In genomic region chr19:33303791-33304759, GRCh38 we compare ENCODE assay signal across 9 cellular contexts. TPM values are rescaled to one million over a fixed set of nuclear protein-coding genes. Genes with fewer than 3 reads are reported as not detected.
A peak's percentile ranks its signal among the peaks of the same experiment; 100 is the strongest.
DNase-seq lines count a peak whose midpoint lies in the region; ATAC-seq, FAIRE-seq and TF ChIP-seq lines count a peak whose summit lies in the region.
"Had no signal": no experiment of that assay in that cellular context is flagged by ENCODE, and none has a peak within 500 bp of the region (broad histone marks: within the 10 kb centered on the region; RNA-seq: fewer than 3 reads in every experiment).

No MANE protein-coding gene starts in this region.

- DNase-seq in Right ventricle myocardium superior = no peak
- no peak for DNase-seq in Right ventricle myocardium inferior (ENCODE audit: missing footprints)
- no peak for DNase-seq in epithelial cell of esophagus (ENCODE audit: low read depth)
- DNase-seq in vagina (ENCODE audit: extremely low spot score in 2 of 2) = peak in 1 of 2 donors; percentile 87
- no peak for DNase-seq in activated CD8-positive, alpha-beta T cell treated with anti-CD3 and anti-CD28 coated beads, Interleukin-2, amount 10 ng/mL, durations not matched to agents 7 days and 5 days
- no peak for DNase-seq in GM19240 (ENCODE audit: insufficient read length, low spot score)
- no peak for DNase-seq in RCC 7860 (ENCODE audit: low spot score)

- H3K27me3 Mint-ChIP-seq in activated CD8-positive, alpha-beta T cell treated with anti-CD3 and anti-CD28 coated beads, Interleukin-2, amount 10 ng/mL, durations not matched to agents 7 days and 5 days (ENCODE audit: low read depth) = peaks cover 42% of the 10 kb centered on the region

- H3K27ac Mint-ChIP-seq in activated CD8-positive, alpha-beta T cell treated with anti-CD3 and anti-CD28 coated beads, Interleukin-2, amount 10 ng/mL, durations not matched to agents 7 days and 5 days = no peak overlapping the region
- H3K27ac Mint-ChIP-seq: stimulated activated naive CD8-positive, alpha-beta T cell treated with anti-CD3 and anti-CD28 coated beads, Interleukin-15, Interleukin-2, amounts not matched to agents 100 ng/mL and 50 ng/mL, for 24 hours had no signal

- intact Hi-C loops in Right ventricle myocardium superior (cut with DNase I) = loop anchor here (5.0 kb wide), 1 partner anchor 68 kb away; the partner anchor contains the start of gene CEBPG
- intact Hi-C loops in Right ventricle myocardium inferior (cut with DNase I) = loop anchor here (5.0 to 10.0 kb wide), 3 partner anchors 59 to 103 kb away; no protein-coding TSS in a partner anchor
- intact Hi-C loops in vagina (cut with DNase I) = loop anchor here (5.0 kb wide), 2 partner anchors 68 to 83 kb away; partner anchors contain the start of gene CEBPG

- no peak overlapping the region for H3K4me3 Mint-ChIP-seq in activated CD8-positive, alpha-beta T cell treated with anti-CD3 and anti-CD28 coated beads, Interleukin-2, amount 10 ng/mL, durations not matched to agents 7 days and 5 days

- H3K9me3 Mint-ChIP-seq in activated CD8-positive, alpha-beta T cell treated with anti-CD3 and anti-CD28 coated beads, Interleukin-2, amount 10 ng/mL, durations not matched to agents 7 days and 5 days (ENCODE audit: insufficient read depth) = no peaks in the 10 kb centered on the region
- H3K9me3 Mint-ChIP-seq: stimulated activated naive CD8-positive, alpha-beta T cell treated with anti-CD3 and anti-CD28 coated beads, Interleukin-15, Interleukin-2, amounts not matched to agents 100 ng/mL and 50 ng/mL, for 24 hours had no signal

- POLR2A ChIA-PET in activated CD8-positive, alpha-beta T cell treated with anti-CD3 and anti-CD28 coated beads, Interleukin-2, amount 10 ng/mL, durations not matched to agents 7 days and 5 days (lab: Charles Lee) = no interaction called here

- H3K4me3 ChIP-seq in epithelial cell of esophagus (ENCODE audit: low read length) (peak overlapping the region; percentile 64), muscle layer of colon (ENCODE audit: low read depth in 1 of 2, low read length in 2 of 2) (peak overlapping the region; percentile 69 to 93), vagina (peak overlapping the region; percentile 80 to 94)

- H3K36me3 ChIP-seq in muscle layer of colon (ENCODE audit: insufficient read depth, low read length) (no peaks in the 10 kb centered on the region), vagina (no peaks in the 10 kb centered on the region)

- no peak for TF ChIP-seq POLR2A in vagina (IDR thresholded peaks at IDR 0.05)

- H3K9me3 ChIP-seq in muscle layer of colon (ENCODE audit: low read length) = no peaks in the 10 kb centered on the region
- H3K9me3 ChIP-seq in vagina = no peaks in the 10 kb centered on the region

- no peak for FAIRE-seq in RCC 7860 (lab: Jason Lieb, UNC)

- H3K27ac ChIP-seq in muscle layer of colon (ENCODE audit: low read depth, low read length) = peak overlapping the region; percentile 75
- peak overlapping the region; percentile 94 for H3K27ac ChIP-seq in vagina

- ATAC-seq in Right ventricle myocardium superior (ENCODE audit: poor library complexity) = peak; percentile 2
- ATAC-seq in Right ventricle myocardium inferior = no peak
- no peak for ATAC-seq in activated CD8-positive, alpha-beta T cell treated with anti-CD3 and anti-CD28 coated beads, Interleukin-2, amount 10 ng/mL, durations not matched to agents 7 days and 5 days

- CTCF ChIA-PET in activated CD8-positive, alpha-beta T cell treated with anti-CD3 and anti-CD28 coated beads, Interleukin-2, amount 10 ng/mL, durations not matched to agents 7 days and 5 days (lab: Charles Lee) = interaction anchor here (0.6 to 1.1 kb wide), 2 partner anchors 16 to 212 kb away, joined by 3 read pairs; no protein-coding TSS in a partner anchor

- H3K4me1 ChIP-seq in muscle layer of colon (ENCODE audit: insufficient read depth, low read length) (peaks cover 10% of the 10 kb centered on the region), vagina (peaks cover 40% of the 10 kb centered on the region)

- no peaks in the 10 kb centered on the region for H3K4me1 Mint-ChIP-seq in activated CD8-positive, alpha-beta T cell treated with anti-CD3 and anti-CD28 coated beads, Interleukin-2, amount 10 ng/mL, durations not matched to agents 7 days and 5 days (ENCODE audit: low read depth)

- no peak overlapping the region for H3K9ac ChIP-seq in muscle layer of colon (ENCODE audit: low read length)

- H3K27me3 ChIP-seq in muscle layer of colon (ENCODE audit: control insufficient read depth in 1 of 2, insufficient read depth in 2 of 2, low read length in 2 of 2) (peaks cover 0 to 8% of the 10 kb centered on the region in 2 donors), vagina (no peaks in the 10 kb centered on the region)

- H3K36me3 Mint-ChIP-seq in activated CD8-positive, alpha-beta T cell treated with anti-CD3 and anti-CD28 coated beads, Interleukin-2, amount 10 ng/mL, durations not matched to agents 7 days and 5 days (ENCODE audit: low read depth) = no peaks in the 10 kb centered on the region

- TF ChIP-seq CTCF in epithelial cell of esophagus (IDR thresholded peaks at IDR 0.05; ENCODE audit: insufficient read depth, low read depth, low read length, missing control alignments) (no peak), vagina (IDR thresholded peaks at IDR 0.05) (no peak)

RNA-seq across cellular contexts. Expression of gene CEBPA, which starts 1.7 kb away (rescaled TPM):
- total RNA-seq in Right ventricle myocardium superior (3.4 TPM), Right ventricle myocardium inferior (4.9 TPM), vagina (38.3 TPM)
- under 1 TPM in 1 of 2 experiments, not detected in 1; 0.11 TPM for total RNA-seq in activated CD8-positive, alpha-beta T cell treated with anti-CD3 and anti-CD28 coated beads, Interleukin-2, amount 10 ng/mL, durations not matched to agents 7 days and 5 days
